In the genomic region with DNA sequence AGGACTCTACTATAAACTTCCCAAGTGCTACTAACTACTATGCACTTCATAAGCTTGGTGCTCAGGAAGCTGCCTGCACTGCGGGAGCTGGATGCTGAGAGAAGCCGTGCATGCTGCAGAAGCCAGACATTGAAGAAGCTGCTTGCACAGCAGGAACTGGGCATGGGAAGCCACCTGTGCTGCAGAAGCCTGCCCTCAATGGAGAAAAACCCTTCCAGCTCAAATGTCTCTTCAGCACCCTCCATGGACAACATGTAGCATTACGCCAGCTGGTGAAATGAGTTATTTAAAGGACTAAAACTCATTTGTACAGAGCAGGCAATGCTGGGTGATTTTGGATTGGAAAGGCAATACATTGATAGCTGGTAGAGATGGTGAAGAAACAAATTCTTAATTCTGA, we compare ENCODE assay signal across 9 cellular contexts.
DNase-seq lines count a peak whose midpoint lies in the region; ATAC-seq and TF ChIP-seq lines count a peak whose summit lies in the region.
"Had no signal": no experiment of that assay in that cellular context is flagged by ENCODE, and none has a peak within 500 bp of the region (broad histone marks: within the 10 kb centered on the region; RNA-seq: fewer than 3 reads in every experiment).

No MANE protein-coding gene starts in this region.

- H3K4me3 Mint-ChIP-seq in mesothelial cell of epicardium, result no peak overlapping the region
- H3K4me3 Mint-ChIP-seq in immature natural killer cell, result no peak overlapping the region

- TF ChIP-seq CTCF in GM13976 (IDR thresholded peaks at IDR 0.05; ENCODE audit: borderline replicate concordance, control extremely low read depth, extremely low read depth, insufficient read depth, missing control alignments) (no peak), KMS-11 (conservative IDR thresholded peaks at IDR 0.05; ENCODE audit: low read depth, low read length) (peak; percentile 54), mesothelial cell of epicardium (IDR thresholded peaks at IDR 0.05; ENCODE audit: unreplicated experiment) (peak; percentile 13)

- H3K9me3 Mint-ChIP-seq in mesothelial cell of epicardium (no peaks in the 10 kb centered on the region), immature natural killer cell (peaks cover 0 to 1% (median 0%) of the 10 kb centered on the region in 6 donors)

- no peak for ATAC-seq in GM21529 (IDR thresholded peaks at IDR 0.05; ENCODE audit: unreplicated experiment)

- H3K27me3 ChIP-seq in KMS-11 (ENCODE audit: insufficient read depth, low read depth), result no peaks in the 10 kb centered on the region

- no peak overlapping the region for H3K27ac ChIP-seq in KMS-11

- DNase-seq in GM13976 (ENCODE audit: low spot score), result peak; percentile 16
- DNase-seq in RKO (ENCODE audit: low spot score), result peak; percentile 30
- no peak for DNase-seq in mesothelial cell of epicardium (ENCODE audit: low spot score in 2 of 2, unreplicated experiment in 2 of 2)
- no peak for DNase-seq in activated CD4-positive, CD25-positive, alpha-beta regulatory T cell treated with anti-CD3 and anti-CD28 coated beads, Interleukin-2, amount 50 U/mL, for 72 hours
- DNase-seq in immature natural killer cell, result no peak
- no peak for DNase-seq in mesenteric fat pad (ENCODE audit: low spot score)
- DNase-seq: left cardiac atrium had no signal

- H3K36me3 ChIP-seq in KMS-11 (ENCODE audit: insufficient read depth), result no peaks in the 10 kb centered on the region

- peaks cover 4% of the 10 kb centered on the region for H3K4me1 ChIP-seq in KMS-11 (ENCODE audit: low read depth, poor library complexity, severe bottlenecking)

- no peak overlapping the region for H3K4me2 ChIP-seq in KMS-11

- no peaks in the 10 kb centered on the region for H4K20me1 ChIP-seq in KMS-11 (ENCODE audit: insufficient read depth)

- no peaks in the 10 kb centered on the region for H3K79me2 ChIP-seq in KMS-11 (ENCODE audit: insufficient read depth, low read depth)

- H3K36me3 Mint-ChIP-seq in mesothelial cell of epicardium (no peaks in the 10 kb centered on the region), immature natural killer cell (no peaks in the 10 kb centered on the region)

- H3K27me3 Mint-ChIP-seq in mesothelial cell of epicardium (ENCODE audit: low read depth) (peaks cover 19% of the 10 kb centered on the region), immature natural killer cell (ENCODE audit: low read depth in 3 of 3) (peaks cover 0 to 2% (median 0%) of the 10 kb centered on the region in 3 donors)

- H3K4me1 Mint-ChIP-seq in mesothelial cell of epicardium, result no peaks in the 10 kb centered on the region
- H3K4me1 Mint-ChIP-seq in immature natural killer cell, result no peaks in the 10 kb centered on the region

- in situ Hi-C loops in GM13976 (cut with MboI; ENCODE audit: low sequenced_read_pairs, unreplicated experiment), result no loop called here

- H2AFZ ChIP-seq in KMS-11 (ENCODE audit: low read depth), result no peak overlapping the region

- H3K9ac ChIP-seq in KMS-11, result no peak overlapping the region

- no peak overlapping the region for H3K4me3 ChIP-seq in KMS-11 (IDR thresholded peaks at IDR 0.05; ENCODE audit: insufficient read depth, low read depth, low read length)

- H3K27ac Mint-ChIP-seq in mesothelial cell of epicardium (no peak overlapping the region), immature natural killer cell (no peak overlapping the region)

Comparison
In these comparisons a context has a peak if more than half of its experiments do, and no peak if none do; other contexts are left out.
1. DNase-seq: peak in GM13976 (single experiment) and RKO (single experiment); none in mesothelial cell of epicardium (0 of 2), activated CD4-positive, CD25-positive, alpha-beta regulatory T cell treated with anti-CD3 and anti-CD28 coated beads, Interleukin-2, amount 50 U/mL, for 72 hours (single experiment), immature natural killer cell (0 of 3) and mesenteric fat pad (single experiment).